Comparison of ENCODE assay signal across 11 cellular contexts in the genomic region with DNA sequence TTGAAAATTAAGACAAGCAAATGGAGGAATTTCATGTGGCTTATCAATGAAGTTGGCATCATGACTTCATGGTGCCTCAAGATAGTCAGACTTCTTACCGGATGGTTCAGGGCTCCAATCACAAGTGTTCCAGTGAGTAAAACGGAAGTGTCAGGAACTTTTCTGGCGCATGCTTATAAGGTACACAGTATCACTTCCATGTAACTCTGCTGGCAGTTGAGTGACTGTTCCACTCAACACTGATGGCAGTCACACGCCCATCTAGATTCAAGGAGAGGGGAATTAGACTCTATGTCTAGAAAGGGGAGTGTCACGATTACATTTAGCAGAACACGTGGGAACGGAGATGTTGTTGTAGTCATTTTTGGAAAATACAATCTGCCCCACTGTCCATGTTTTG.
"Had no signal": no experiment of that assay in that cellular context is flagged by ENCODE, and none has a peak within 500 bp of the region (broad histone marks: within the 10 kb centered on the region; RNA-seq: fewer than 3 reads in every experiment).

No MANE protein-coding gene starts in this region.

- H3K4me3 Mint-ChIP-seq: GM23338, H9, HFFc6 had no signal

- H2AFZ ChIP-seq: GM23338 had no signal

- ATAC-seq: GM23338 had no signal

- DNase-seq: H9, HCEC 1CT, HFFc6, IMR-90, Karpas-422, KBM-7 had no signal

- H3K9ac ChIP-seq: KMS-11 had no signal

- H3K4me3 ChIP-seq: GM23338 had no signal

- H3K4me2 ChIP-seq: GM23338, KMS-11 had no signal

- FAIRE-seq: H1, H54, HTR-8/SVneo had no signal

- H3K27ac ChIP-seq: KMS-11 had no signal

- H3K27ac Mint-ChIP-seq: GM23338, H9, HFFc6 had no signal
